ENCODE assay signal across 2 cellular contexts in the genomic region with DNA sequence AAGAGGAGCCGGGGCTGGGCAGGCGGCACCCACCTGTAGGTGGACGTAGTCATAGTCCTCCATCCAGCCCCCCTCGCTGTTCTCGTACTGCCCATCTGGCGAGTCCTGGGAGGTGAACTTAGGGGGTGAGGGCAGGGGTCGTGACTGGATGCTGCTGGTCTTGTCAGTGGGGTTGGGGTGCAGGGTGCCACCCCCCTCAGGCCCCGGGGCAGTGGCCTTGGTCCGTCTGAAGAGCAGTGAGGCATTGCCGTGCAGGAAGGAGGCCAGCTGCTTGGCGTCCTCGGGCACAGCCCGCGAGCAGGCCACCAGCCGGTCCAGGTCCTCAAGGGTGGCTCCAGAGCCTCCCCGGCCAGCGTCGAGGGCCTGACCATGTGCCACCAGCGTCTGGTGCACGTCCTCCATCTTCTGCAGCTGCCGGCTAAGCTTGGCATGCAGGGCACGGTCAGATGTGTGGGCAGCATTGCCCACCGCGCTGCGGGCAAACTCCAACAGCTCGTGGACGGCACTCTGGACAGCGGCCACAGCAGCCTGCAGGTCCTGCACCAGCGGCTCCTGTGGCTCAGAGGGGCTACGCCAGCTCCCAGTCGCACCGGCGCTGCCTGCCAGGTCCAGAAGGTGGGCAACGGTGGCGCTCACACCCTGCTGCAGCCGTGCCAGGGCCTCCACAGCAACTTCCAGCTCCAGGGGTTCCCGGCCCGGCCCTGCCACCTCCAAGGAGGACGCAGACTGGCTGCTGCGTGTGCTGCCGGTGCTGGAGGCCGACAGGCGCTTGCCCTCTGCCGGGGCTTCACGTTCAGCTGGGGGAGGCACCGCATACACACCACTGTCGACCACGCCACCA.
TF ChIP-seq lines count a peak whose summit lies in the region.

No MANE protein-coding gene starts in this region.

TF ChIP-seq in HCT116, 20 proteins besides CTCF, POLR2A, EP300 and RAD21:
- TF ChIP-seq CBX3 (IDR thresholded peaks at IDR 0.05; ENCODE audit: low read depth) = no peak
- TF ChIP-seq REST (IDR thresholded peaks at IDR 0.05; ENCODE audit: low read depth) = no peak
- no peak for TF ChIP-seq JUND (IDR thresholded peaks at IDR 0.05)
- TF ChIP-seq EZH2 (IDR thresholded peaks at IDR 0.05) = no peak
- no peak for TF ChIP-seq YY1 (IDR thresholded peaks at IDR 0.05; ENCODE audit: extremely low read depth, insufficient replicate concordance, low read depth, low read length)
- TF ChIP-seq ZFX (IDR thresholded peaks at IDR 0.05) = no peak
- no peak for TF ChIP-seq EZH2phosphoT487 (IDR thresholded peaks at IDR 0.05; ENCODE audit: borderline replicate concordance)
- no peak for TF ChIP-seq SIN3A (IDR thresholded peaks at IDR 0.05; ENCODE audit: low read depth)
- TF ChIP-seq, protein P1, sequence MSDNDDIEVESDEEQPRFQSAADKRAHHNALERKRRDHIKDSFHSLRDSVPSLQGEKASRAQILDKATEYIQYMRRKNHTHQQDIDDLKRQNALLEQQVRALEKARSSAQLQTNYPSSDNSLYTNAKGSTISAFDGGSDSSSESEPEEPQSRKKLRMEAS (IDR thresholded peaks at IDR 0.05) = no peak
- TF ChIP-seq ELF1 (IDR thresholded peaks at IDR 0.05; ENCODE audit: borderline replicate concordance, low read depth) = no peak
- TF ChIP-seq, protein P2, sequence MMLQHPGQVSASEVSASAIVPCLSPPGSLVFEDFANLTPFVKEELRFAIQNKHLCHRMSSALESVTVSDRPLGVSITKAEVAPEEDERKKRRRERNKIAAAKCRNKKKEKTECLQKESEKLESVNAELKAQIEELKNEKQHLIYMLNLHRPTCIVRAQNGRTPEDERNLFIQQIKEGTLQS (IDR thresholded peaks at IDR 0.05) = no peak
- no peak for TF ChIP-seq TCF7L2 (IDR thresholded peaks at IDR 0.05; ENCODE audit: borderline replicate concordance, extremely low read depth, insufficient read depth, insufficient read length)

TF ChIP-seq in K562, 482 proteins besides CTCF, POLR2A, EP300 and RAD21:
- TF ChIP-seq, protein P3, sequence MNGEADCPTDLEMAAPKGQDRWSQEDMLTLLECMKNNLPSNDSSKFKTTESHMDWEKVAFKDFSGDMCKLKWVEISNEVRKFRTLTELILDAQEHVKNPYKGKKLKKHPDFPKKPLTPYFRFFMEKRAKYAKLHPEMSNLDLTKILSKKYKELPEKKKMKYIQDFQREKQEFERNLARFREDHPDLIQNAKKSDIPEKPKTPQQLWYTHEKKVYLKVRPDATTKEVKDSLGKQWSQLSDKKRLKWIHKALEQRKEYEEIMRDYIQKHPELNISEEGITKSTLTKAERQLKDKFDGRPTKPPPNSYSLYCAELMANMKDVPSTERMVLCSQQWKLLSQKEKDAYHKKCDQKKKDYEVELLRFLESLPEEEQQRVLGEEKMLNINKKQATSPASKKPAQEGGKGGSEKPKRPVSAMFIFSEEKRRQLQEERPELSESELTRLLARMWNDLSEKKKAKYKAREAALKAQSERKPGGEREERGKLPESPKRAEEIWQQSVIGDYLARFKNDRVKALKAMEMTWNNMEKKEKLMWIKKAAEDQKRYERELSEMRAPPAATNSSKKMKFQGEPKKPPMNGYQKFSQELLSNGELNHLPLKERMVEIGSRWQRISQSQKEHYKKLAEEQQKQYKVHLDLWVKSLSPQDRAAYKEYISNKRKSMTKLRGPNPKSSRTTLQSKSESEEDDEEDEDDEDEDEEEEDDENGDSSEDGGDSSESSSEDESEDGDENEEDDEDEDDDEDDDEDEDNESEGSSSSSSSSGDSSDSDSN (IDR thresholded peaks at IDR 0.05; ENCODE audit: borderline replicate concordance in 1 of 2, low read depth in 2 of 2, low read length in 2 of 2) = no peak
- TF ChIP-seq HNRNPL (IDR thresholded peaks at IDR 0.05; ENCODE audit: low read depth, low read length) (peak; percentile 85), TAF9B (IDR thresholded peaks at IDR 0.05; ENCODE audit: partially characterized antibody) (no peak)
